In genomic region chr17:73175962-73176565, GRCh38 we compare ENCODE assay signal across 28 cellular contexts. TPM values are rescaled to one million over a fixed set of nuclear protein-coding genes. Genes with fewer than 3 reads are reported as not detected.
"Had no signal": no experiment of that assay in that cellular context is flagged by ENCODE, and none has a peak within 500 bp of the region (broad histone marks: within the 10 kb centered on the region; RNA-seq: fewer than 3 reads in every experiment).

No MANE protein-coding gene starts in this region.

- H3K4me3 ChIP-seq: left ventricle myocardium inferior, lung, pancreas, prostate gland, skin epidermis, stomach, testis, thyroid gland, transverse colon, upper lobe of left lung had no signal

- H3K36me3 ChIP-seq: left ventricle myocardium inferior, pancreas, prostate gland, stomach, thyroid gland, transverse colon, upper lobe of left lung had no signal

- ATAC-seq: left colon; pancreas; right cardiac atrium; sciatic nerve; stimulated activated naive B cell treated with anti-CD40 and anti-IgM and Interleukin-4, amounts not matched to agents 10 μg/mL and 1 μg/mL and 100 μg/mL, for 72 hours; stimulated activated naive CD8-positive, alpha-beta T cell treated with anti-CD3 and anti-CD28 coated beads, Interleukin-15, Interleukin-2, amounts not matched to agents 100 U/mL and 50 U/mL, for 24 hours had no signal

- H3K27me3 ChIP-seq: pancreas, stomach, testis, thyroid gland, transverse colon, upper lobe of left lung had no signal

- H3K27ac ChIP-seq: left ventricle myocardium inferior, pancreas, prostate gland, skin epidermis, stomach, testis, thyroid gland, transverse colon, upper lobe of left lung had no signal

- H3K4me1 ChIP-seq: left ventricle myocardium inferior, pancreas, prostate gland, stomach, testis, thyroid gland, transverse colon, upper lobe of left lung had no signal

- H3K9me3 ChIP-seq: left ventricle myocardium inferior, pancreas, prostate gland, stomach, testis, thyroid gland, transverse colon, upper lobe of left lung had no signal

- DNase-seq: hippocampal formation; immature natural killer cell; kidney; left colon; left ventricle myocardium inferior; mesendoderm; naive B cell; nucleus accumbens; pancreas; posterior cingulate gyrus; retina; right cardiac atrium; stimulated activated CD4-positive, alpha-beta T cell treated with anti-CD3 and anti-CD28 coated beads, Interleukin-12 subunit alpha, Interleukin-12 subunit beta, amount 100 ng/mL, for 4 hours; stimulated activated CD4-positive, alpha-beta T cell treated with anti-CD3 and anti-CD28 coated beads, Interleukin-15, amount 100 ng/mL, for 24 hours; stimulated activated CD4-positive, alpha-beta T cell treated with anti-CD3 and anti-CD28 coated beads, Interleukin-2, amount 100 ng/mL, for 24 hours; stimulated activated CD4-positive, alpha-beta T cell treated with anti-CD3 and anti-CD28 coated beads, Interleukin-4, amount 100 ng/mL, for 1 hour; stimulated activated naive B cell treated with anti-CD40 and anti-IgM and Interleukin-4, amounts not matched to agents 10 μg/mL and 1 μg/mL and 100 μg/mL, for 72 hours; stimulated activated naive CD8-positive, alpha-beta T cell treated with anti-CD3 and anti-CD28 coated beads, Interleukin-15, Interleukin-2, amounts not matched to agents 100 U/mL and 50 U/mL, for 24 hours; stomach; testis; thyroid gland; transverse colon; upper lobe of left lung had no signal

- FAIRE-seq: islet of Langerhans, kidney, pancreas had no signal

RNA-seq across cellular contexts. Expression of gene SSTR2, which starts 11.3 kb away (rescaled TPM):
- polyA plus RNA-seq: immature natural killer cell had no signal
